ENCODE assay signal across 15 cellular contexts in genomic region chr9:134950404-134950760, GRCh38. TPM values are rescaled to one million over a fixed set of nuclear protein-coding genes. Genes with fewer than 3 reads are reported as not detected.
DNase-seq lines count a peak whose midpoint lies in the region; ATAC-seq and TF ChIP-seq lines count a peak whose summit lies in the region.
"Had no signal": no experiment of that assay in that cellular context is flagged by ENCODE, and none has a peak within 500 bp of the region (broad histone marks: within the 10 kb centered on the region; RNA-seq: fewer than 3 reads in every experiment).

No MANE protein-coding gene starts in this region.

- no peak overlapping the region for H3K27ac Mint-ChIP-seq in CD14-positive monocyte
- no peak overlapping the region for H3K27ac Mint-ChIP-seq in activated CD4-positive, alpha-beta T cell treated with anti-CD3 and anti-CD28 coated beads for 36 hours
- H3K27ac Mint-ChIP-seq: CD8-positive, alpha-beta memory T cell had no signal

- H3K4me2 ChIP-seq in OCI-LY7 (ENCODE audit: low read length): peak overlapping the region; percentile 19; the same call in 1 of the 2 replicates
- H3K4me2 ChIP-seq: A549 had no signal

- peaks cover 26 to 32% (median 27%) of the 10 kb centered on the region in 3 donors for H3K27me3 Mint-ChIP-seq in CD14-positive monocyte (ENCODE audit: low read depth in 3 of 3)
- no peaks in the 10 kb centered on the region for H3K27me3 Mint-ChIP-seq in activated CD4-positive, alpha-beta T cell treated with anti-CD3 and anti-CD28 coated beads for 36 hours
- H3K27me3 Mint-ChIP-seq: CD8-positive, alpha-beta memory T cell had no signal

- BruUV-seq in OCI-LY7 (replicated peaks; lab: Mats Ljungman, UMichigan): no TSS peak

- no peak overlapping the region for H3K27ac ChIP-seq in OCI-LY7 (ENCODE audit: low read depth, low read length, poor library complexity, severe bottlenecking)
- no peak overlapping the region for H3K27ac ChIP-seq in spleen
- H3K27ac ChIP-seq: A549 had no signal

- intact Hi-C loops in CD14-positive monocyte (cut with micrococcal nuclease) (no loop called here), OCI-LY7 (cut with micrococcal nuclease; ENCODE audit: unreplicated experiment) (no loop called here), spleen (cut with DNase I; ENCODE audit: low total_unique reads) (no loop called here)
- intact Hi-C loops in activated CD4-positive, alpha-beta T cell treated with anti-CD3 and anti-CD28 coated beads for 36 hours (cut with DNase I, micrococcal nuclease): no loop called here

- no peaks in the 10 kb centered on the region; the same call in 1 of the 2 replicates for H3K9me3 ChIP-seq in OCI-LY7 (ENCODE audit: low read length)
- H3K9me3 ChIP-seq in spleen: peaks cover 0 to 6% (median 0%) of the 10 kb centered on the region in 8 donors

- POLR2A ChIA-PET in OCI-LY7 (lab: Charles Lee): interaction anchor here (0.6 to 1.2 kb wide), 2 partner anchors 13 to 19 kb away, joined by 3 to 5 read pairs; no protein-coding TSS in a partner anchor
- POLR2A ChIA-PET in activated CD4-positive, alpha-beta T cell treated with anti-CD3 and anti-CD28 coated beads for 36 hours (lab: Charles Lee): no interaction called here

- no peak for TF ChIP-seq CTCF in CD14-positive monocyte (IDR thresholded peaks at IDR 0.05)
- TF ChIP-seq CTCF in OCI-LY7 (conservative IDR thresholded peaks at IDR 0.05; ENCODE audit: low read length): no peak
- TF ChIP-seq CTCF in spleen (IDR thresholded peaks at IDR 0.05 in 8 of 11, conservative IDR thresholded peaks at IDR 0.05 in 3 of 11): no peak

- H3K4me3 Mint-ChIP-seq in CD14-positive monocyte: no peak overlapping the region
- H3K4me3 Mint-ChIP-seq in activated CD4-positive, alpha-beta T cell treated with anti-CD3 and anti-CD28 coated beads for 36 hours: no peak overlapping the region
- H3K4me3 Mint-ChIP-seq: CD8-positive, alpha-beta memory T cell had no signal

- H3K36me3 Mint-ChIP-seq in CD14-positive monocyte: peaks cover 0 to 6% of the 10 kb centered on the region in 2 donors
- no peaks in the 10 kb centered on the region for H3K36me3 Mint-ChIP-seq in activated CD4-positive, alpha-beta T cell treated with anti-CD3 and anti-CD28 coated beads for 36 hours (ENCODE audit: low read depth)
- H3K36me3 Mint-ChIP-seq: CD8-positive, alpha-beta memory T cell had no signal

- no peak for ATAC-seq in activated CD4-positive, alpha-beta T cell treated with anti-CD3 and anti-CD28 coated beads for 36 hours
- ATAC-seq: A549, HCT116 had no signal

- H3K4me1 ChIP-seq in OCI-LY7 (ENCODE audit: insufficient read depth, low read length, poor library complexity, severe bottlenecking) (peaks cover 25% of the 10 kb centered on the region), spleen (no peaks in the 10 kb centered on the region)
- H3K4me1 ChIP-seq: A549, Caco-2 had no signal

- in situ Hi-C loops in ACHN (cut with HindIII; ENCODE audit: low pct_ligation_motif_present, low pct_unique_long_range_greater_than_20kb, low sequenced_read_pairs): no loop called here

- H3K9me3 Mint-ChIP-seq in CD14-positive monocyte: peaks cover 0 to 10% (median 5%) of the 10 kb centered on the region in 7 donors
- no peaks in the 10 kb centered on the region for H3K9me3 Mint-ChIP-seq in activated CD4-positive, alpha-beta T cell treated with anti-CD3 and anti-CD28 coated beads for 36 hours (ENCODE audit: low read depth)
- H3K9me3 Mint-ChIP-seq: CD8-positive, alpha-beta memory T cell had no signal

- H3K4me3 ChIP-seq in OCI-LY7 (ENCODE audit: low read depth, low read length, poor library complexity, severe bottlenecking) (no peak overlapping the region), spleen (no peak overlapping the region)
- H3K4me3 ChIP-seq: A549 had no signal

- no peak overlapping the region for H2AFZ ChIP-seq in OCI-LY7 (ENCODE audit: low read length)

- peaks cover 2% of the 10 kb centered on the region for H3K4me1 Mint-ChIP-seq in CD14-positive monocyte
- no peaks in the 10 kb centered on the region for H3K4me1 Mint-ChIP-seq in activated CD4-positive, alpha-beta T cell treated with anti-CD3 and anti-CD28 coated beads for 36 hours
- H3K4me1 Mint-ChIP-seq: CD8-positive, alpha-beta memory T cell had no signal

- DNase-seq in CD14-positive monocyte (ENCODE audit: low spot score) (peak; percentile 28), OCI-LY7 (ENCODE audit: low spot score) (no peak), left kidney (ENCODE audit: low read depth, low spot score) (peak; percentile 24), spleen (peak; percentile 28), ACHN (no peak), NCI-H146 (lab: John Stamatoyannopoulos, UW) (no peak)
- no peak for DNase-seq in activated CD4-positive, alpha-beta T cell treated with anti-CD3 and anti-CD28 coated beads for 36 hours
- DNase-seq: CD8-positive, alpha-beta memory T cell; IMR-90 had no signal

- CTCF ChIA-PET in OCI-LY7 (lab: Charles Lee; ENCODE audit: unreplicated experiment): no interaction called here
- CTCF ChIA-PET in activated CD4-positive, alpha-beta T cell treated with anti-CD3 and anti-CD28 coated beads for 36 hours (lab: Charles Lee): no interaction called here

- H3K9me2 ChIP-seq in OCI-LY7 (ENCODE audit: insufficient read depth, low read length): no peaks in the 10 kb centered on the region

- peaks cover 0 to 18% (median 0%) of the 10 kb centered on the region in 7 donors for H3K27me3 ChIP-seq in spleen (replicated peaks in 1 of 7)

- no peak for TF ChIP-seq POLR2A in spleen (IDR thresholded peaks at IDR 0.05)

- WGBS in spleen, 5 donors: 82 to 90% (median 85%) methylated on average over 9 of the region's 9 CpGs

- no peaks in the 10 kb centered on the region for H3K36me3 ChIP-seq in OCI-LY7 (ENCODE audit: insufficient read depth, low read length)
- H3K36me3 ChIP-seq in spleen: no peaks in the 10 kb centered on the region

- H4K20me1 ChIP-seq in OCI-LY7 (ENCODE audit: insufficient read depth, low read length): no peaks in the 10 kb centered on the region

- no peaks in the 10 kb centered on the region for H3K79me2 ChIP-seq in OCI-LY7 (ENCODE audit: insufficient read depth, low read depth, low read length)

RNA-seq across cellular contexts. Expression of gene FCN1, which starts 32.7 kb away (rescaled TPM):
- polyA plus RNA-seq in CD14-positive monocyte: 1,000 to 10,000 TPM; 6,268 to 7,680 TPM
- 0.19 TPM in 1 of 2 replicates, not detected in the other for total RNA-seq in OCI-LY7 (2014; rRNA removed; shearing (Covaris generic))
- total RNA-seq in OCI-LY7 (2022): 0.30 and 0.42 TPM in 2 replicates
- 100 to 1,000 TPM in 3 of 7 donors, 10 to 100 TPM in 4; 33.1 to 209 (median 77.5) TPM for total RNA-seq in spleen
- 10 to 100 TPM in 2 of 3 donors, 1 to 10 TPM in 1; 5.2 to 30.0 (median 21.9) TPM for polyA plus RNA-seq in spleen
- not detected for total RNA-seq in activated CD4-positive, alpha-beta T cell treated with anti-CD3 and anti-CD28 coated beads for 36 hours
- total RNA-seq: Caco-2, Daoy, H4, IMR-90 had no signal
- polyA plus RNA-seq: A549; BJ; CD8-positive, alpha-beta memory T cell; IMR-90 had no signal

Comparison
In these comparisons a context has a peak if more than half of its experiments do, and no peak if none do; other contexts are left out.
1. DNase-seq: peak in CD14-positive monocyte (single experiment), left kidney (single experiment) and spleen (single experiment); none in OCI-LY7 (single experiment), ACHN (single experiment), activated CD4-positive, alpha-beta T cell treated with anti-CD3 and anti-CD28 coated beads for 36 hours (single experiment) and NCI-H146 (single experiment).
2. RNA of gene FCN1, which starts 32.7 kb away (total RNA-seq): 33.1 to 209 TPM in spleen; 0.19 to 0.42 TPM in OCI-LY7 and not detected in activated CD4-positive, alpha-beta T cell treated with anti-CD3 and anti-CD28 coated beads for 36 hours; every median in the first group is over 10 times any median in the second.